ENCODE assay signal across 8 cellular contexts in genomic region chr6:33172307-33173227, GRCh38. TPM values are rescaled to one million over a fixed set of nuclear protein-coding genes. Genes with fewer than 3 reads are reported as not detected.
DNase-seq lines count a peak whose midpoint lies in the region; ATAC-seq, FAIRE-seq and TF ChIP-seq lines count a peak whose summit lies in the region.

No MANE protein-coding gene starts in this region.

- no peak for DNase-seq in AG04450 (ENCODE audit: low read depth, low spot score)
- peak; percentile 94 for DNase-seq in H7
- peak; percentile 71 for DNase-seq in WTC11 (ENCODE audit: low spot score)
- DNase-seq in kidney, result no peak
- DNase-seq in stimulated activated CD4-positive, alpha-beta T cell treated with anti-CD3 and anti-CD28 coated beads, Interleukin-4, amount 100 ng/mL, for 1 hour, result no peak
- no peak for DNase-seq in MV-4-11 (lab: John Stamatoyannopoulos, UW)
- DNase-seq in amniotic stem cell (lab: John Stamatoyannopoulos, UW), result no peak
- DNase-seq in NOMO-1 treated with dmso at 0.1 percent for 144 hours (lab: John Stamatoyannopoulos, UW; ENCODE audit: unreplicated experiment), result no peak

- no peak overlapping the region for H3K27ac ChIP-seq in AG04450 (ENCODE audit: low read depth, low read length)
- no peak overlapping the region for H3K27ac ChIP-seq in kidney (ENCODE audit: low read depth in 2 of 2, low read length in 2 of 2)

- H3K9me3 ChIP-seq in AG04450 (ENCODE audit: control insufficient read depth, insufficient read depth, low read length), result no peaks in the 10 kb centered on the region; the same call in 1 of the 2 replicates
- H3K9me3 ChIP-seq in kidney (ENCODE audit: control insufficient read depth in 1 of 2, low read length in 2 of 2), result no peaks in the 10 kb centered on the region

- H3K36me3 Mint-ChIP-seq in WTC11, result no peaks in the 10 kb centered on the region

- H3K4me3 ChIP-seq in AG04450 (ENCODE audit: low read depth, low read length) (no peak overlapping the region), H7 (ENCODE audit: insufficient read depth, low read depth, low read length) (no peak overlapping the region), kidney (ENCODE audit: low read length in 2 of 2) (no peak overlapping the region)

- 0 out of 2 replicates have a peak, but pooled peaks cover 3% of the 10 kb centered on the region for H3K4me1 Mint-ChIP-seq in WTC11

- ATAC-seq in WTC11, result peak; percentile 79

- peak; percentile 78 for TF ChIP-seq CTCF in AG04450 (IDR thresholded peaks at IDR 0.05; ENCODE audit: low read depth, low read length)
- peak; percentile 51 for TF ChIP-seq CTCF in WTC11 (IDR thresholded peaks at IDR 0.05)
- TF ChIP-seq CTCF in kidney (IDR thresholded peaks at IDR 0.05; ENCODE audit: borderline replicate concordance, extremely low read depth, insufficient read depth), result peak; percentile 35

- intact Hi-C loops in kidney (cut with DNase I), result no loop called here

- H3K27ac Mint-ChIP-seq in WTC11, result no peak overlapping the region; the same call in 1 of the 2 replicates

- H3K27me3 ChIP-seq in AG04450 (ENCODE audit: control insufficient read depth, insufficient read depth, low read length), result peaks cover 19% of the 10 kb centered on the region
- H3K27me3 ChIP-seq in H7 (ENCODE audit: control insufficient read depth, insufficient read depth, low read length), result peaks cover 2% of the 10 kb centered on the region; the same call in 1 of the 2 replicates

- no peak overlapping the region for H3K4me3 Mint-ChIP-seq in WTC11

- no peaks in the 10 kb centered on the region for H3K9me3 Mint-ChIP-seq in WTC11

- FAIRE-seq in kidney (lab: Jason Lieb, UNC), result no peak

- no peak overlapping the region for H3K9ac ChIP-seq in kidney (ENCODE audit: low read length in 2 of 2)

- peaks cover 7% of the 10 kb centered on the region; the same call in 1 of the 2 replicates for H3K27me3 Mint-ChIP-seq in WTC11 (ENCODE audit: low read depth)

- no peaks in the 10 kb centered on the region for H3K4me1 ChIP-seq in kidney (ENCODE audit: control insufficient read depth in 1 of 2, insufficient read depth in 1 of 2, low read depth in 1 of 2, low read length in 2 of 2)

- CTCF ChIA-PET in AG04450 (lab: Charles Lee) (interaction anchor here (0.6 to 1.7 kb wide), 13 partner anchors 11 to 287 kb away, joined by 3 to 15 read pairs (median 4); partner anchors contain the start of gene HLA-DMA), WTC11 (lab: Charles Lee) (interaction anchor here (0.6 to 3.5 kb wide), 39 partner anchors 9 to 319 kb away, joined by 3 to 55 read pairs (median 4); partner anchors contain the start of genes COL11A2, HLA-DMA, PSMB9 and RING1)

- POLR2A ChIA-PET in AG04450 (lab: Yijun Ruan, JAX), result no interaction called here
- POLR2A ChIA-PET in WTC11 (lab: Charles Lee), result no interaction called here

- no peaks in the 10 kb centered on the region for H3K36me3 ChIP-seq in H7 (replicated peaks; ENCODE audit: control insufficient read depth, insufficient read depth, low read length)
- H3K36me3 ChIP-seq in kidney (ENCODE audit: control insufficient read depth in 1 of 2, insufficient read depth in 2 of 2, low read length in 2 of 2), result no peaks in the 10 kb centered on the region

TF ChIP-seq in WTC11, 78 proteins besides CTCF, POLR2A, EP300 and RAD21:
- no peak for TF ChIP-seq ZNF121 (CRISPR knock-in tag; IDR thresholded peaks at IDR 0.05)
- TF ChIP-seq ZNF423 (CRISPR knock-in tag; IDR thresholded peaks at IDR 0.05), result 0 out of 2 replicates have a peak, but pooled peaks have one; percentile 50
- TF ChIP-seq JAZF1 (CRISPR knock-in tag; IDR thresholded peaks at IDR 0.05), result no peak
- no peak for TF ChIP-seq ZNF425 (CRISPR knock-in tag; conservative IDR thresholded peaks at IDR 0.05)
- TF ChIP-seq TEAD1 (CRISPR knock-in tag; IDR thresholded peaks at IDR 0.05), result no peak

RNA-seq across cellular contexts. Expression of gene COL11A2, which starts 19.7 kb away (rescaled TPM):
- 0.26 and 0.37 TPM in 2 replicates for polyA plus RNA-seq in AG04450 (2011; rRNA removed)
- 0.04 and 0.18 TPM in 2 replicates for polyA minus RNA-seq in AG04450 (2011; rRNA and poly(A)+ RNA removed)
- 0.48 and 0.67 TPM in 2 replicates for total RNA-seq in H7 (2014; rRNA removed; shearing (Covaris generic))
- total RNA-seq in WTC11 (2021), result 3.0 to 4.4 TPM (median 3.7 TPM) in 3 replicates
- 0.85 TPM for total RNA-seq in kidney
- polyA plus RNA-seq in kidney (ENCODE audit: insufficient read depth, low read depth, low replicate concordance), result 2.3 TPM

RNA-seq across cellular contexts. Expression of gene RXRB, which starts 27.9 kb away (rescaled TPM):
- polyA plus RNA-seq in AG04450 (2011; rRNA removed), result 38.5 and 44.1 TPM in 2 replicates
- 42.7 and 51.4 TPM in 2 replicates for polyA minus RNA-seq in AG04450 (2011; rRNA and poly(A)+ RNA removed)
- 16.7 and 18.1 TPM in 2 replicates for total RNA-seq in H7 (2014; rRNA removed; shearing (Covaris generic))
- 21.5 to 24.5 TPM (median 23.3 TPM) in 3 replicates for total RNA-seq in WTC11 (2021)
- total RNA-seq in kidney, result 52.2 TPM
- polyA plus RNA-seq in kidney (ENCODE audit: insufficient read depth, low read depth, low replicate concordance), result 35.7 TPM

RNA-seq across cellular contexts. Expression of gene SLC39A7, which starts 28.1 kb away (rescaled TPM):
- polyA plus RNA-seq in AG04450 (2011; rRNA removed) (129 and 150 TPM in 2 replicates), kidney (ENCODE audit: insufficient read depth, low read depth, low replicate concordance) (118 TPM)
- 87.7 and 101 TPM in 2 replicates for polyA minus RNA-seq in AG04450 (2011; rRNA and poly(A)+ RNA removed)
- total RNA-seq in H7 (2014; rRNA removed; shearing (Covaris generic)), result 96.3 and 115 TPM in 2 replicates
- total RNA-seq in WTC11 (2021) (131 to 163 TPM (median 134 TPM) in 3 replicates), kidney (83.3 TPM)

RNA-seq across cellular contexts. Expression of gene HSD17B8, which starts 31.9 kb away (rescaled TPM):
- polyA plus RNA-seq in AG04450 (2011; rRNA removed), result 4.9 and 5.7 TPM in 2 replicates
- 3.2 and 3.8 TPM in 2 replicates for polyA minus RNA-seq in AG04450 (2011; rRNA and poly(A)+ RNA removed)
- total RNA-seq in H7 (2014; rRNA removed; shearing (Covaris generic)), result 14.7 and 16.0 TPM in 2 replicates
- 7.3 to 8.1 TPM (median 7.7 TPM) in 3 replicates for total RNA-seq in WTC11 (2021)
- 26.6 TPM for total RNA-seq in kidney
- polyA plus RNA-seq in kidney (ENCODE audit: insufficient read depth, low read depth, low replicate concordance), result 83.0 TPM

RNA-seq across cellular contexts. Expression of gene RING1, which starts 35.7 kb away (rescaled TPM):
- polyA plus RNA-seq in AG04450 (2011; rRNA removed) (23.8 and 26.8 TPM in 2 replicates), kidney (ENCODE audit: insufficient read depth, low read depth, low replicate concordance) (48.6 TPM)
- polyA minus RNA-seq in AG04450 (2011; rRNA and poly(A)+ RNA removed), result 20.3 and 29.5 TPM in 2 replicates
- total RNA-seq in H7 (2014; rRNA removed; shearing (Covaris generic)), result 18.5 and 19.7 TPM in 2 replicates
- total RNA-seq in WTC11 (2021) (26.6 to 30.2 TPM (median 27.8 TPM) in 3 replicates), kidney (47.2 TPM)

Comparison
In these comparisons a context has a peak if more than half of its experiments do, and no peak if none do; other contexts are left out.
1. DNase-seq: peak in H7 (single experiment) and WTC11 (single experiment); none in AG04450 (single experiment), kidney (single experiment), stimulated activated CD4-positive, alpha-beta T cell treated with anti-CD3 and anti-CD28 coated beads, Interleukin-4, amount 100 ng/mL, for 1 hour (single experiment), MV-4-11 (single experiment), amniotic stem cell (single experiment) and NOMO-1 treated with dmso at 0.1 percent for 144 hours (single experiment).
2. Peak in every context shown above with its lines, with median percentiles within 50 percentile points of each other: CTCF ChIP-seq.